In genomic region chr3:45509038-45509767, GRCh38 we compare ENCODE assay signal across 1 cellular context.
TF ChIP-seq lines count a peak whose summit lies in the region.

No MANE protein-coding gene starts in this region.

TF ChIP-seq in liver, 16 proteins besides CTCF, POLR2A, EP300 and RAD21 (continued from another document):
- TF ChIP-seq ZBTB33 (IDR thresholded peaks at IDR 0.05) (no peak), HNF4A (conservative IDR thresholded peaks at IDR 0.05) (peak; percentile 37 to 54)
TF ChIP-seq in liver: peak in this region for 1.
